8 cellular contexts compared by ENCODE assay signal in genomic region chr10:100519321-100520051, GRCh38. TPM values are rescaled to one million over a fixed set of nuclear protein-coding genes. Genes with fewer than 3 reads are reported as not detected.
DNase-seq lines count a peak whose midpoint lies in the region; ATAC-seq, FAIRE-seq and TF ChIP-seq lines count a peak whose summit lies in the region.

TSS of gene SEC31B (minus strand) at chr10:100519861. CDS start at chr10:100516952, 2,909 bp downstream.

- POLR2A ChIA-PET in AG04450 (lab: Yijun Ruan, JAX) = interaction anchor here (1.1 kb wide), 3 partner anchors 16 to 173 kb away, joined by 3 to 5 read pairs (median 4); partner anchors contain the start of genes HIF1AN and SCD

- H3K9me3 ChIP-seq in AG04450 (ENCODE audit: control insufficient read depth, insufficient read depth, low read length) = no peaks in the 10 kb centered on the region; the same call in 1 of the 2 replicates

- DNase-seq in AG04450 (ENCODE audit: low read depth, low spot score) (no peak), NCI-H82 treated with DMSO at 0.1 percent for 48 hours (lab: John Stamatoyannopoulos, UW; ENCODE audit: unreplicated experiment) (peak; percentile 35), epithelial cell of esophagus (ENCODE audit: low read depth) (no peak), mucosa of gallbladder (ENCODE audit: low spot score) (no peak), urothelium cell line (ENCODE audit: low spot score) (no peak), SIG-M5 treated with dmso at 0.1 percent for 504 hours (lab: John Stamatoyannopoulos, UW; ENCODE audit: unreplicated experiment) (no peak), GM10266 (ENCODE audit: extremely low spot score) (no peak)

- peak; percentile 9 for FAIRE-seq in urothelium cell line (lab: Jason Lieb, UNC)

- TF ChIP-seq CTCF in AG04450 (IDR thresholded peaks at IDR 0.05; ENCODE audit: low read depth, low read length) (no peak), epithelial cell of esophagus (IDR thresholded peaks at IDR 0.05; ENCODE audit: insufficient read depth, low read depth, low read length, missing control alignments) (no peak), GM10266 (IDR thresholded peaks at IDR 0.05; ENCODE audit: control insufficient read depth, insufficient read depth, low read depth, missing control alignments) (no peak)

- H3K4me3 ChIP-seq in AG04450 (ENCODE audit: low read depth, low read length) (peak within 1 kb of the TSS; percentile 40), epithelial cell of esophagus (ENCODE audit: low read length) (peak within 1 kb of the TSS; percentile 23)

- no peak for ATAC-seq in HG02678 (IDR thresholded peaks at IDR 0.05; ENCODE audit: unreplicated experiment)

- H3K27ac ChIP-seq in AG04450 (ENCODE audit: low read depth, low read length) = no peak within 1 kb of the TSS

- H3K27me3 ChIP-seq in AG04450 (ENCODE audit: control insufficient read depth, insufficient read depth, low read length) = no peaks in the 10 kb centered on the region

- CTCF ChIA-PET in AG04450 (lab: Charles Lee) = interaction anchor here (0.6 to 8.5 kb wide), 37 partner anchors 8 to 366 kb away, joined by 3 to 137 read pairs (median 7); partner anchors contain the start of genes BLOC1S2, HIF1AN and SCD

RNA-seq across cellular contexts. Expression of gene SEC31B, which starts in this region (rescaled TPM):
- 4.3 and 4.8 TPM in 2 replicates for polyA plus RNA-seq in AG04450 (2011; rRNA removed)
- 4.2 TPM in 2 replicates for polyA minus RNA-seq in AG04450 (2011; rRNA and poly(A)+ RNA removed)
- 13.5 TPM for total RNA-seq in mucosa of gallbladder
